Comparison of ENCODE assay signal across 21 cellular contexts in the genomic region with DNA sequence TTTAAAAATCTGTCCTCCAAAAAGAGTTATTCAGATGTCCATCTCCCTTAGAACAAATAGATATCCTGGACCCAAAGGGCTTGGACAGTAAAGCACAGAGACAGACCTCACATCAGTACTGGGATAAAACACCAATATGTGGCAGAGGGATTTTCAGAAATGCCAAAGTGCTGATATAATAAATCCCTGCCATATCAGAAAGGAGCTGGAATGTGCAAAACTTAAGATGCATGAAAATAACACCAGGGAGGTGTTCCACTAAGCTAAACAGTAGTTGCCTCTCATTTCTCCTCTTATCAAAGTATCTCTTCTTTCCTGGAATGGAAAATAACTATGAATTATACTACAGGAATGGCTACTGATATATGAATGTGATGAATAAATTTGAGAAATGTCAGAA.
"Had no signal": no experiment of that assay in that cellular context is flagged by ENCODE, and none has a peak within 500 bp of the region (broad histone marks: within the 10 kb centered on the region; RNA-seq: fewer than 3 reads in every experiment).

No MANE protein-coding gene starts in this region.

- ATAC-seq: activated CD8-positive, alpha-beta T cell treated with anti-CD3 and anti-CD28 coated beads, Interleukin-2, amount 10 ng/mL, durations not matched to agents 7 days and 5 days; activated T-helper 17 cell treated with anti-CD3 and anti-CD28 coated beads, Interleukin-2, amount 50 U/mL, for 72 hours; left cardiac atrium; natural killer cell; stimulated activated naive CD8-positive, alpha-beta T cell treated with anti-CD3 and anti-CD28 coated beads, Interleukin-15, Interleukin-2, amounts not matched to agents 100 U/mL and 50 U/mL, for 24 hours had no signal

- H3K27ac Mint-ChIP-seq: activated CD8-positive, alpha-beta T cell treated with anti-CD3 and anti-CD28 coated beads, Interleukin-2, amount 10 ng/mL, durations not matched to agents 7 days and 5 days; activated naive CD8-positive, alpha-beta T cell; activated T-helper 17 cell treated with anti-CD3 and anti-CD28 coated beads, Interleukin-2, amount 50 U/mL, for 72 hours; dendritic cell treated with granulocyte-macrophage colony-stimulating factor and Interleukin-4, amounts not matched to agents 40 ng/mL and 50 ng/mL, for 4 days; natural killer cell; progenitor cell of endocrine pancreas had no signal

- H3K4me1 Mint-ChIP-seq: activated T-helper 17 cell treated with anti-CD3 and anti-CD28 coated beads, Interleukin-2, amount 50 U/mL, for 72 hours had no signal

- H3K9me3 ChIP-seq: upper lobe of left lung had no signal

- DNase-seq: activated CD4-positive, alpha-beta T cell treated with anti-CD3 and anti-CD28 coated beads for 1 hour; activated CD4-positive, alpha-beta T cell treated with anti-CD3 and anti-CD28 coated beads, Interleukin-2, amount 50 U/mL, for 1 hour; activated CD8-positive, alpha-beta T cell treated with anti-CD3 and anti-CD28 coated beads, Interleukin-2, amount 10 ng/mL, durations not matched to agents 7 days and 5 days; activated T-cell treated with anti-CD3 and anti-CD28 coated beads, Interleukin-2, amount 50 U/mL, for 1 hour; amniotic stem cell; cerebellar nuclear complex; effector CD4-positive, alpha-beta T cell; foreskin melanocyte; hippocampal formation; left cardiac atrium; midbrain; natural killer cell; retina; stimulated activated CD4-positive, alpha-beta T cell treated with anti-CD3 and anti-CD28 coated beads, Interleukin-4, amount 100 ng/mL, for 24 hours; stimulated activated naive CD8-positive, alpha-beta T cell treated with anti-CD3 and anti-CD28 coated beads, Interleukin-15, Interleukin-2, amounts not matched to agents 100 U/mL and 50 U/mL, for 24 hours; T-helper 1 cell; upper lobe of left lung had no signal

- H3K27me3 Mint-ChIP-seq: activated naive CD8-positive, alpha-beta T cell; activated T-helper 17 cell treated with anti-CD3 and anti-CD28 coated beads, Interleukin-2, amount 50 U/mL, for 72 hours; dendritic cell treated with granulocyte-macrophage colony-stimulating factor and Interleukin-4, amounts not matched to agents 40 ng/mL and 50 ng/mL, for 4 days; progenitor cell of endocrine pancreas had no signal

- H3K27me3 ChIP-seq: upper lobe of left lung had no signal

- H3K4me3 Mint-ChIP-seq: activated CD8-positive, alpha-beta T cell treated with anti-CD3 and anti-CD28 coated beads, Interleukin-2, amount 10 ng/mL, durations not matched to agents 7 days and 5 days; activated naive CD8-positive, alpha-beta T cell; activated T-helper 17 cell treated with anti-CD3 and anti-CD28 coated beads, Interleukin-2, amount 50 U/mL, for 72 hours; dendritic cell treated with granulocyte-macrophage colony-stimulating factor and Interleukin-4, amounts not matched to agents 40 ng/mL and 50 ng/mL, for 4 days; natural killer cell had no signal

- H3K9me3 Mint-ChIP-seq: activated T-helper 17 cell treated with anti-CD3 and anti-CD28 coated beads, Interleukin-2, amount 50 U/mL, for 72 hours; dendritic cell treated with granulocyte-macrophage colony-stimulating factor and Interleukin-4, amounts not matched to agents 40 ng/mL and 50 ng/mL, for 4 days; natural killer cell had no signal

- H3K4me3 ChIP-seq: upper lobe of left lung had no signal
